In the genomic region with DNA sequence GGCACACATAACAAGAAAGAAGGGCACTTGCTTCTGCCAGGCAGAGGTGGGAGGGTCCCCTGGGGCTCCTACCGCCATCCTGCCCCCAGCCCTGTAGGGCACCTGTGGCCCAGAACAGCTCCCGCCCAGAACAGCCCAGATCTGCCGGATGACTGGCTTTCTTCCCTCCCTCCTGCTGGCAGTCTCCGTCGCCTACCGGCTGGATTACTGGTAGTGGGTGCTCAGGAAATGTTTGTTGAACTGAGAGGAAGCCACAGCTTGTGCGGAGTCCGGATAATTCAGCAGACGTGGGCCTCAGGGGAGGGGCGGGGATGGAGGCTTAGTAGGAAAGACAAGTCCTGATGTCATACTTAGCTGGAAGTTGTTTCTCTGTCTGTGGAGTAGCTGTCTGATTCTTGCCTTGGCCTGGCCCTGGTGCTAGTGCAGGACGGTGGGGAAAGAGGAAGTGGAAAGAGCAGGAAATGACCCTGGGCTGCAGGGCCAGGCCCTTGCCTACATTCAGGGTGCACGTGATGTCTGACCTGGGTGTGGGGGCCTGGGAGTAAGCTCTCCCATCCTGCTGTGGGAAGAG, we compare ENCODE assay signal across 7 cellular contexts. TPM values are rescaled to one million over a fixed set of nuclear protein-coding genes. Genes with fewer than 3 reads are reported as not detected.
DNase-seq lines count a peak whose midpoint lies in the region; ATAC-seq and TF ChIP-seq lines count a peak whose summit lies in the region.
"Had no signal": no experiment of that assay in that cellular context is flagged by ENCODE, and none has a peak within 500 bp of the region (broad histone marks: within the 10 kb centered on the region; RNA-seq: fewer than 3 reads in every experiment).

No MANE protein-coding gene starts in this region.

- 25 to 35% methylated on average over 12 of the region's 12 CpGs for WGBS in lower leg skin, 2 donors

- DNase-seq in activated T-helper 2 cell treated with anti-CD3 and anti-CD28 coated beads, Interferon-gamma antibody, Interleukin-2, Interleukin-4, amounts not matched to agents 10 μg/mL and 5 μg/mL and 100 μg/mL, durations not matched to agents 14 hours and 24 hours and 36 hours (ENCODE audit: low spot score) = no peak
- peak; percentile 57 to 91 for DNase-seq in lower leg skin (ENCODE audit: low spot score in 2 of 2)
- DNase-seq in NK-92 (lab: John Stamatoyannopoulos, UW; ENCODE audit: unreplicated experiment) = no peak
- no peak for DNase-seq in AG20443 (ENCODE audit: low spot score)

- H3K27me3 Mint-ChIP-seq in activated T-helper 2 cell treated with anti-CD3 and anti-CD28 coated beads, Interferon-gamma antibody, Interleukin-2, Interleukin-4, amounts not matched to agents 10 μg/mL and 5 μg/mL and 100 μg/mL, durations not matched to agents 14 hours and 24 hours and 36 hours (ENCODE audit: low read depth) = no peaks in the 10 kb centered on the region

- ATAC-seq in HG03108 (IDR thresholded peaks at IDR 0.05; ENCODE audit: unreplicated experiment) (peak; percentile 46), HG03469 (IDR thresholded peaks at IDR 0.05; ENCODE audit: unreplicated experiment) (no peak)

- no peaks in the 10 kb centered on the region for H3K9me3 Mint-ChIP-seq in activated T-helper 2 cell treated with anti-CD3 and anti-CD28 coated beads, Interferon-gamma antibody, Interleukin-2, Interleukin-4, amounts not matched to agents 10 μg/mL and 5 μg/mL and 100 μg/mL, durations not matched to agents 14 hours and 24 hours and 36 hours

- TF ChIP-seq POLR2A in lower leg skin (IDR thresholded peaks at IDR 0.05) = no peak

- no peak overlapping the region for H3K4me3 ChIP-seq in lower leg skin (ENCODE audit: low read depth, poor library complexity, severe bottlenecking)

- H3K4me3 Mint-ChIP-seq in activated T-helper 2 cell treated with anti-CD3 and anti-CD28 coated beads, Interferon-gamma antibody, Interleukin-2, Interleukin-4, amounts not matched to agents 10 μg/mL and 5 μg/mL and 100 μg/mL, durations not matched to agents 14 hours and 24 hours and 36 hours (ENCODE audit: low read depth) = no peak overlapping the region

- H3K27ac Mint-ChIP-seq in activated T-helper 2 cell treated with anti-CD3 and anti-CD28 coated beads, Interferon-gamma antibody, Interleukin-2, Interleukin-4, amounts not matched to agents 10 μg/mL and 5 μg/mL and 100 μg/mL, durations not matched to agents 14 hours and 24 hours and 36 hours = peak overlapping the region; percentile 80

- intact Hi-C loops in activated T-helper 2 cell treated with anti-CD3 and anti-CD28 coated beads, Interferon-gamma antibody, Interleukin-2, Interleukin-4, amounts not matched to agents 10 μg/mL and 5 μg/mL and 100 μg/mL, durations not matched to agents 14 hours and 24 hours and 36 hours (cut with micrococcal nuclease) = no loop called here
- intact Hi-C loops in lower leg skin (cut with DNase I; ENCODE audit: low total_unique reads) = no loop called here

- TF ChIP-seq CTCF in lower leg skin (IDR thresholded peaks at IDR 0.05) = no peak

- H3K4me1 Mint-ChIP-seq in activated T-helper 2 cell treated with anti-CD3 and anti-CD28 coated beads, Interferon-gamma antibody, Interleukin-2, Interleukin-4, amounts not matched to agents 10 μg/mL and 5 μg/mL and 100 μg/mL, durations not matched to agents 14 hours and 24 hours and 36 hours (ENCODE audit: low read depth) = peaks cover 12% of the 10 kb centered on the region

- no peaks in the 10 kb centered on the region for H3K36me3 Mint-ChIP-seq in activated T-helper 2 cell treated with anti-CD3 and anti-CD28 coated beads, Interferon-gamma antibody, Interleukin-2, Interleukin-4, amounts not matched to agents 10 μg/mL and 5 μg/mL and 100 μg/mL, durations not matched to agents 14 hours and 24 hours and 36 hours (ENCODE audit: low read depth)

RNA-seq across cellular contexts. Expression of gene CCDC9B, which starts 6.7 kb away (rescaled TPM):
- 0.34 and 0.41 TPM in 2 replicates for total RNA-seq in activated T-helper 2 cell treated with anti-CD3 and anti-CD28 coated beads, Interferon-gamma antibody, Interleukin-2, Interleukin-4, amounts not matched to agents 10 μg/mL and 5 μg/mL and 100 μg/mL, durations not matched to agents 14 hours and 24 hours and 36 hours
- 10 to 100 TPM; 17.4 to 28.6 (median 24.7) TPM for total RNA-seq in lower leg skin

RNA-seq across cellular contexts. Expression of gene INAFM2, which starts 10.5 kb away (rescaled TPM):
- total RNA-seq in activated T-helper 2 cell treated with anti-CD3 and anti-CD28 coated beads, Interferon-gamma antibody, Interleukin-2, Interleukin-4, amounts not matched to agents 10 μg/mL and 5 μg/mL and 100 μg/mL, durations not matched to agents 14 hours and 24 hours and 36 hours = 16.7 and 17.9 TPM in 2 replicates
- 10 to 100 TPM in 2 of 4 donors, 1 to 10 TPM in 2; 6.8 to 13.8 (median 10.0) TPM for total RNA-seq in lower leg skin

RNA-seq across cellular contexts. Expression of gene PHGR1, which starts 16.8 kb away (rescaled TPM):
- not detected in 2 replicates for total RNA-seq in activated T-helper 2 cell treated with anti-CD3 and anti-CD28 coated beads, Interferon-gamma antibody, Interleukin-2, Interleukin-4, amounts not matched to agents 10 μg/mL and 5 μg/mL and 100 μg/mL, durations not matched to agents 14 hours and 24 hours and 36 hours
- total RNA-seq in lower leg skin = 1 to 10 TPM in 1 of 4 donors, not detected in 3; 3.1 TPM
- total RNA-seq: M059J had no signal

RNA-seq across cellular contexts. Expression of gene DISP2, which starts 24.0 kb away (rescaled TPM):
- 0.05 and 0.39 TPM in 2 replicates for total RNA-seq in activated T-helper 2 cell treated with anti-CD3 and anti-CD28 coated beads, Interferon-gamma antibody, Interleukin-2, Interleukin-4, amounts not matched to agents 10 μg/mL and 5 μg/mL and 100 μg/mL, durations not matched to agents 14 hours and 24 hours and 36 hours
- under 1 TPM in 3 of 4 donors, not detected in 1; 0.05 to 0.08 (median 0.06) TPM for total RNA-seq in lower leg skin

RNA-seq across cellular contexts. Expression of gene PLCB2, which starts 26.3 kb away (rescaled TPM):
- total RNA-seq in activated T-helper 2 cell treated with anti-CD3 and anti-CD28 coated beads, Interferon-gamma antibody, Interleukin-2, Interleukin-4, amounts not matched to agents 10 μg/mL and 5 μg/mL and 100 μg/mL, durations not matched to agents 14 hours and 24 hours and 36 hours = 96.3 and 98.9 TPM in 2 replicates
- total RNA-seq in lower leg skin = 1 to 10 TPM in 3 of 4 donors, under 1 TPM in 1; 0.88 to 4.2 (median 2.3) TPM
- total RNA-seq: M059J had no signal

Comparison
In these comparisons a context has a peak if more than half of its experiments do, and no peak if none do; other contexts are left out.
1. DNase-seq: peak in lower leg skin (2 of 2); none in activated T-helper 2 cell treated with anti-CD3 and anti-CD28 coated beads, Interferon-gamma antibody, Interleukin-2, Interleukin-4, amounts not matched to agents 10 μg/mL and 5 μg/mL and 100 μg/mL, durations not matched to agents 14 hours and 24 hours and 36 hours (single experiment), NK-92 (single experiment) and AG20443 (single experiment).
2. RNA of gene CCDC9B, which starts 6.7 kb away (total RNA-seq): 17.4 to 28.6 TPM in lower leg skin; 0.34 to 0.41 TPM in activated T-helper 2 cell treated with anti-CD3 and anti-CD28 coated beads, Interferon-gamma antibody, Interleukin-2, Interleukin-4, amounts not matched to agents 10 μg/mL and 5 μg/mL and 100 μg/mL, durations not matched to agents 14 hours and 24 hours and 36 hours; every median in the first group is over 10 times any median in the second.